In the genomic region with DNA sequence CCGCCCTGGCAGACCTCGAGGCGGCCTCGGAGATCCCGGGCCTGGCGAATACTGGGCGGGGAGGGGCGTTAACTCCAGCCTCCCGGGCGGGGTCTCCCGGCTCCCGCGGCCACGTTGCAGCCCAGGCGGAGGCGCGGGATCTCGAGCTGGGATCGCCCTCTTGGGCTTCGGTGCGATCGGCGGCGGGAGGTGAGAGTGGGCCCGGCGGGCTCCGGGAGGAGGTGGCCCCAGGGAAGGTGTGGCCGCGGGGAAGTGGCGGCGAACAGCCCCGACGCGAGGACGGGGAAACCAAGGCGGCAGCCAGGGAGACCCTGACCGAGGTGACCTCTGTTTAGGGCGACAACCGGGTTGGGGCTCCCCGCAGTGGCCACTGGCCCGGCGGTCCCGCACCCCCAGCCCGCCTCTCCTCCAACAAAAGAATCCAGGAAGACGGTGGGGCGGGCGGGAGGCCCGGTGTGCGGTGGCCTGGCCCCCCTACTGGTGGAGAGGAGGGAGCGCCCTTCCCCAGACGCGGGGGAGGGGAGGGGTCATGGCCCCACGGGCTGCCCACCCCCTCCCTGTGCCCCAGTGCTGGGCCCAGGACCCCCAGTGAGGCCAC, we compare ENCODE assay signal across 9 cellular contexts. TPM values are rescaled to one million over a fixed set of nuclear protein-coding genes. Genes with fewer than 3 reads are reported as not detected.
DNase-seq lines count a peak whose midpoint lies in the region; ATAC-seq and TF ChIP-seq lines count a peak whose summit lies in the region.
"Had no signal": no experiment of that assay in that cellular context is flagged by ENCODE, and none has a peak within 500 bp of the region (broad histone marks: within the 10 kb centered on the region; RNA-seq: fewer than 3 reads in every experiment).

A gene with protein sequence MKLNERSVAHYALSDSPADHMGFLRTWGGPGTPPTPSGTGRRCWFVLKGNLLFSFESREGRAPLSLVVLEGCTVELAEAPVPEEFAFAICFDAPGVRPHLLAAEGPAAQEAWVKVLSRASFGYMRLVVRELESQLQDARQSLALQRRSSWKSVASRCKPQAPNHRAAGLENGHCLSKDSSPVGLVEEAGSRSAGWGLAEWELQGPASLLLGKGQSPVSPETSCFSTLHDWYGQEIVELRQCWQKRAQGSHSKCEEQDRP (plus strand): TSS at position 96 of the 598 bp plus-strand sequence. CDS start 3,046 bp downstream, outside the sequence.

- H3K4me1 Mint-ChIP-seq in stimulated activated effector memory CD8-positive, alpha-beta T cell treated with anti-CD3 and anti-CD28 coated beads, Interleukin-12 subunit alpha, Interleukin-12 subunit beta, amount 100 ng/mL, for 72 hours, result peaks cover 44% of the 10 kb centered on the region

- no peak for ATAC-seq in stimulated activated effector memory CD8-positive, alpha-beta T cell treated with anti-CD3 and anti-CD28 coated beads, Interleukin-12 subunit alpha, Interleukin-12 subunit beta, amount 100 ng/mL, for 72 hours
- ATAC-seq in GM18909 (IDR thresholded peaks at IDR 0.05; ENCODE audit: poor library complexity, unreplicated experiment), result no peak
- ATAC-seq: K562 had no signal

- TF ChIP-seq POLR2A in lower leg skin (IDR thresholded peaks at IDR 0.05), result no peak

- DNase-seq in ELR (ENCODE audit: low read depth) (peak; percentile 44), T-helper 22 cell (ENCODE audit: low read depth) (peak; percentile 34), choroid plexus epithelial cell (ENCODE audit: low read depth) (peak; percentile 61), lower leg skin (ENCODE audit: low spot score in 2 of 2) (peak in 1 of 2 donors; percentile 91), foreskin melanocyte (no peak), DMS79 treated with DMSO at 0.1 percent for 48 hours (lab: John Stamatoyannopoulos, UW) (no peak)
- DNase-seq in stimulated activated effector memory CD8-positive, alpha-beta T cell treated with anti-CD3 and anti-CD28 coated beads, Interleukin-12 subunit alpha, Interleukin-12 subunit beta, amount 100 ng/mL, for 72 hours (ENCODE audit: low spot score in 2 of 2), result peak; percentile 40 to 74

- H3K4me3 Mint-ChIP-seq in stimulated activated effector memory CD8-positive, alpha-beta T cell treated with anti-CD3 and anti-CD28 coated beads, Interleukin-12 subunit alpha, Interleukin-12 subunit beta, amount 100 ng/mL, for 72 hours, result peak within 1 kb of the TSS; percentile 59

- 0 to 1% methylated on average over 25 to 51 of the region's 53 CpGs for whole genome bisulfite sequencing in lower leg skin, 2 donors

- intact Hi-C loops in lower leg skin (cut with DNase I; ENCODE audit: low total_unique reads), result no loop called here

- peak within 1 kb of the TSS; percentile 87 for H3K4me3 ChIP-seq in choroid plexus epithelial cell (ENCODE audit: low read depth, low read length)
- H3K4me3 ChIP-seq in lower leg skin (ENCODE audit: low read depth, poor library complexity, severe bottlenecking), result peak within 1 kb of the TSS; percentile 58
- H3K4me3 ChIP-seq: K562 had no signal

- TF ChIP-seq CTCF in choroid plexus epithelial cell (conservative IDR thresholded peaks at IDR 0.05; ENCODE audit: low read depth, low read length) (peak; percentile 57), lower leg skin (IDR thresholded peaks at IDR 0.05) (no peak)

- no peaks in the 10 kb centered on the region for H3K9me3 Mint-ChIP-seq in stimulated activated effector memory CD8-positive, alpha-beta T cell treated with anti-CD3 and anti-CD28 coated beads, Interleukin-12 subunit alpha, Interleukin-12 subunit beta, amount 100 ng/mL, for 72 hours

- peaks cover 11% of the 10 kb centered on the region for H3K36me3 Mint-ChIP-seq in stimulated activated effector memory CD8-positive, alpha-beta T cell treated with anti-CD3 and anti-CD28 coated beads, Interleukin-12 subunit alpha, Interleukin-12 subunit beta, amount 100 ng/mL, for 72 hours

- peak within 1 kb of the TSS; percentile 89 for H3K27ac Mint-ChIP-seq in stimulated activated effector memory CD8-positive, alpha-beta T cell treated with anti-CD3 and anti-CD28 coated beads, Interleukin-12 subunit alpha, Interleukin-12 subunit beta, amount 100 ng/mL, for 72 hours

RNA-seq across cellular contexts. Expression of the gene that starts here (rescaled TPM):
- total RNA-seq in lower leg skin, result 10 to 100 TPM in 2 of 4 donors, 1 to 10 TPM in 2; 4.1 to 13.0 (median 11.3) TPM

Comparison
In these comparisons a context has a peak if more than half of its experiments do, and no peak if none do; other contexts are left out.
1. DNase-seq: peak in ELR (single experiment), T-helper 22 cell (single experiment), choroid plexus epithelial cell (single experiment) and stimulated activated effector memory CD8-positive, alpha-beta T cell treated with anti-CD3 and anti-CD28 coated beads, Interleukin-12 subunit alpha, Interleukin-12 subunit beta, amount 100 ng/mL, for 72 hours (2 of 2); none in foreskin melanocyte (single experiment) and DMS79 treated with DMSO at 0.1 percent for 48 hours (single experiment).